8 cellular contexts compared by ENCODE assay signal in genomic region chr10:50417906-50418697, GRCh38.
A peak's percentile ranks its signal among the peaks of the same experiment; 100 is the strongest.
DNase-seq lines count a peak whose midpoint lies in the region; ATAC-seq, FAIRE-seq and TF ChIP-seq lines count a peak whose summit lies in the region.

No MANE protein-coding gene starts in this region.

- H3K4me2 ChIP-seq in OCI-LY7 (ENCODE audit: low read length) = peak overlapping the region; percentile 80

- TF ChIP-seq CTCF in OCI-LY7 (conservative IDR thresholded peaks at IDR 0.05; ENCODE audit: low read length) (0 out of 2 replicates have a peak, but pooled peaks have one; percentile 25), omental fat pad (IDR thresholded peaks at IDR 0.05) (no peak)

- peak; percentile 65 for ATAC-seq in GM18519 (IDR thresholded peaks at IDR 0.05; ENCODE audit: low FRiP score, unreplicated experiment)
- ATAC-seq in HG02943 (IDR thresholded peaks at IDR 0.05; ENCODE audit: low read depth, unreplicated experiment) = peak; percentile 67
- ATAC-seq in omental fat pad (ENCODE audit: low FRiP score) = peak; percentile 96

- peak overlapping the region; percentile 7 for H3K27ac ChIP-seq in OCI-LY7 (ENCODE audit: low read depth, low read length, poor library complexity, severe bottlenecking)

- peak; percentile 81 for FAIRE-seq in A204.1 (lab: Jason Lieb, UNC)
- FAIRE-seq in urothelium cell line (lab: Jason Lieb, UNC) = no peak

- intact Hi-C loops in OCI-LY7 (cut with micrococcal nuclease; ENCODE audit: unreplicated experiment) = loop anchor here (5.0 kb wide), 2 partner anchors 51 to 204 kb away; partner anchors contain the start of gene SGMS1
- intact Hi-C loops in head of caudate nucleus (cut with DNase I) = loop anchor here (10.0 kb wide), 1 partner anchor 87 kb away; no protein-coding TSS in a partner anchor

- H2AFZ ChIP-seq in OCI-LY7 (ENCODE audit: low read length) = peak overlapping the region; percentile 76

- CTCF ChIA-PET in OCI-LY7 (lab: Charles Lee; ENCODE audit: unreplicated experiment) = interaction anchor here (0.5 to 1.3 kb wide), 2 partner anchors 10 to 12 kb away, joined by 3 read pairs; no protein-coding TSS in a partner anchor

- no peaks in the 10 kb centered on the region for H3K9me3 ChIP-seq in OCI-LY7 (ENCODE audit: low read length)

- POLR2A ChIA-PET in OCI-LY7 (lab: Charles Lee) = interaction anchor here (0.8 to 3.1 kb wide), 5 partner anchors 8 to 235 kb away, joined by 3 to 13 read pairs (median 3); no protein-coding TSS in a partner anchor

- peaks cover 33% of the 10 kb centered on the region for H3K4me1 ChIP-seq in OCI-LY7 (ENCODE audit: insufficient read depth, low read length, poor library complexity, severe bottlenecking)

- peak overlapping the region; percentile 70 for H3K4me3 ChIP-seq in OCI-LY7 (ENCODE audit: low read depth, low read length, poor library complexity, severe bottlenecking)

- H4K20me1 ChIP-seq in OCI-LY7 (ENCODE audit: insufficient read depth, low read length) = 0 out of 2 replicates have a peak, but pooled peaks cover 6% of the 10 kb centered on the region

- H3K79me2 ChIP-seq in OCI-LY7 (ENCODE audit: insufficient read depth, low read depth, low read length) = peaks cover 4% of the 10 kb centered on the region; the same call in 1 of the 2 replicates

- H3K36me3 ChIP-seq in OCI-LY7 (ENCODE audit: insufficient read depth, low read length) = no peaks in the 10 kb centered on the region

- BruUV-seq in OCI-LY7 (replicated peaks; lab: Mats Ljungman, UMichigan) = no TSS peak

- DNase-seq in OCI-LY7 (ENCODE audit: low spot score) (peak; percentile 69), head of caudate nucleus (peak in 40 of 42 donors; percentile 15 to 81 (median 62)), omental fat pad (ENCODE audit: low spot score) (no peak), urothelium cell line (ENCODE audit: low spot score) (peak; percentile 92)
- DNase-seq in activated naive CD4-positive, alpha-beta T cell treated with anti-CD3 and anti-CD28 coated beads, Interleukin-2, amount 50 U/mL, for 16 hours = peak; percentile 24

- no peaks in the 10 kb centered on the region for H3K9me2 ChIP-seq in OCI-LY7 (ENCODE audit: insufficient read depth, low read length)
